ENCODE assay signal across 1 cellular context in the genomic region with DNA sequence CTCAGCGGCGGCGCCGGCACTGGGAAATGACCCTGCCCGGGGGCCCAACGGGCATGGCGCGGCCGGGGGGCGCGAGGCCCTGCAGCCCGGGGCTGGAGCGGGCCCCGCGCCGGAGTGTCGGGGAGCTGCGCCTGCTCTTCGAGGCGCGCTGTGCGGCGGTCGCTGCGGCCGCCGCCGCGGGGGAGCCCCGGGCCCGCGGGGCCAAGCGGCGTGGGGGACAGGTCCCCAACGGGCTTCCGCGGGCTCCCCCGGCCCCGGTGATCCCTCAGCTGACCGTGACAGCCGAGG.
TF ChIP-seq lines count a peak whose summit lies in the region.

No MANE protein-coding gene starts in this region.

TF ChIP-seq in K562, 482 proteins besides CTCF, POLR2A, EP300 and RAD21:
- TF ChIP-seq HDAC1 (IDR thresholded peaks at IDR 0.05) = no peak
- TF ChIP-seq CXXC5 (CRISPR knock-in tag; IDR thresholded peaks at IDR 0.05) = 0 out of 2 replicates have a peak, but pooled peaks have one; percentile 60
- TF ChIP-seq HDAC2 (IDR thresholded peaks at IDR 0.05) = no peak
- no peak for TF ChIP-seq MAFF (IDR thresholded peaks at IDR 0.05; ENCODE audit: low read length)
- no peak for TF ChIP-seq SMAD3 (CRISPR knock-in tag; conservative IDR thresholded peaks at IDR 0.05)
- TF ChIP-seq CREM (IDR thresholded peaks at IDR 0.05; ENCODE audit: low read depth) = no peak
- TF ChIP-seq RB1 (IDR thresholded peaks at IDR 0.05; ENCODE audit: low read depth) = 0 out of 2 replicates have a peak, but pooled peaks have one; percentile 4
- no peak for TF ChIP-seq ZZZ3 (IDR thresholded peaks at IDR 0.05)
- TF ChIP-seq ZNF830 (CRISPR knock-in tag; IDR thresholded peaks at IDR 0.05) = no peak
- no peak for TF ChIP-seq NFYB (IDR thresholded peaks at IDR 0.05; ENCODE audit: extremely low read depth, insufficient read length)
- TF ChIP-seq PHF8 (IDR thresholded peaks at IDR 0.05; ENCODE audit: borderline replicate concordance, low read length) = peak; percentile 2; the same call in 1 of the 2 replicates
- peak; percentile 19 for TF ChIP-seq KDM5B (IDR thresholded peaks at IDR 0.05; ENCODE audit: insufficient replicate concordance, low read depth, low read length)
- TF ChIP-seq NONO (IDR thresholded peaks at IDR 0.05; ENCODE audit: low read depth in 2 of 2, low read length in 1 of 2) = 0 out of 4 replicates have a peak, but pooled peaks of 1 of the 2 experiments have one; percentile 12
- peak; percentile 11 for TF ChIP-seq RBBP5 (IDR thresholded peaks at IDR 0.05; ENCODE audit: borderline replicate concordance, insufficient read depth, low read length, poor library complexity, severe bottlenecking)
- no peak for TF ChIP-seq MYBL2 (IDR thresholded peaks at IDR 0.05; ENCODE audit: low read depth)
- TF ChIP-seq MYBL2 (CRISPR knock-in tag; IDR thresholded peaks at IDR 0.05; ENCODE audit: borderline replicate concordance) = no peak
- no peak for TF ChIP-seq MCM2 (IDR thresholded peaks at IDR 0.05; ENCODE audit: low read depth)
- no peak for TF ChIP-seq PURB (CRISPR knock-in tag; IDR thresholded peaks at IDR 0.05; ENCODE audit: low read depth)
- no peak for TF ChIP-seq PTRF (tag; IDR thresholded peaks at IDR 0.05)
- no peak for TF ChIP-seq ARID1B (IDR thresholded peaks at IDR 0.05)
- TF ChIP-seq, protein P1, sequence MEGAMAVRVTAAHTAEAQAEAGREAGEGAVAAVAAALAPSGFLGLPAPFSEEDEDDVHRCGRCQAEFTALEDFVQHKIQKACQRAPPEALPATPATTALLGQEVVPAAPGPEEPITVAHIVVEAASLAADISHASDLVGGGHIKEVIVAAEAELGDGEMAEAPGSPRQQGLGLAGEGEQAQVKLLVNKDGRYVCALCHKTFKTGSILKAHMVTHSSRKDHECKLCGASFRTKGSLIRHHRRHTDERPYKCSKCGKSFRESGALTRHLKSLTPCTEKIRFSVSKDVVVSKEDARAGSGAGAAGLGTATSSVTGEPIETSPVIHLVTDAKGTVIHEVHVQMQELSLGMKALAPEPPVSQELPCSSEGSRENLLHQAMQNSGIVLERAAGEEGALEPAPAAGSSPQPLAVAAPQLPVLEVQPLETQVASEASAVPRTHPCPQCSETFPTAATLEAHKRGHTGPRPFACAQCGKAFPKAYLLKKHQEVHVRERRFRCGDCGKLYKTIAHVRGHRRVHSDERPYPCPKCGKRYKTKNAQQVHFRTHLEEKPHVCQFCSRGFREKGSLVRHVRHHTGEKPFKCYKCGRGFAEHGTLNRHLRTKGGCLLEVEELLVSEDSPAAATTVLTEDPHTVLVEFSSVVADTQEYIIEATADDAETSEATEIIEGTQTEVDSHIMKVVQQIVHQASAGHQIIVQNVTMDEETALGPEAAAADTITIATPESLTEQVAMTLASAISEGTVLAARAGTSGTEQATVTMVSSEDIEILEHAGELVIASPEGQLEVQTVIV (CRISPR knock-in tag; IDR thresholded peaks at IDR 0.05; ENCODE audit: borderline replicate concordance) = 0 out of 2 replicates have a peak, but pooled peaks have one; percentile 14
